23 cellular contexts compared by ENCODE assay signal in genomic region chr10:95553674-95554073, GRCh38. TPM values are rescaled to one million over a fixed set of nuclear protein-coding genes. Genes with fewer than 3 reads are reported as not detected.
DNase-seq lines count a peak whose midpoint lies in the region; ATAC-seq, FAIRE-seq and TF ChIP-seq lines count a peak whose summit lies in the region.
"Had no signal": no experiment of that assay in that cellular context is flagged by ENCODE, and none has a peak within 500 bp of the region (broad histone marks: within the 10 kb centered on the region; RNA-seq: fewer than 3 reads in every experiment).

No MANE protein-coding gene starts in this region.

- H3K9me3 ChIP-seq in Caco-2 (peaks cover 9% of the 10 kb centered on the region), K562 (replicated peaks; ENCODE audit: control insufficient read depth, insufficient read depth, low read depth, low read length) (no peaks in the 10 kb centered on the region), stomach smooth muscle (ENCODE audit: control insufficient read depth in 2 of 2, low read length in 2 of 2) (peaks cover 0 to 2% of the 10 kb centered on the region in 2 donors)
- H3K9me3 ChIP-seq: BLaER1 had no signal

- TF ChIP-seq CTCF in Caco-2 (IDR thresholded peaks at IDR 0.05; ENCODE audit: insufficient read depth in 1 of 2, low read depth in 1 of 2, low read length in 1 of 2, severe bottlenecking in 1 of 2, unreplicated experiment in 1 of 2): no peak
- no peak for TF ChIP-seq CTCF in K562 (IDR thresholded peaks at IDR 0.05 in 2 of 3, conservative IDR thresholded peaks at IDR 0.05 in 1 of 3; ENCODE audit: insufficient read depth in 2 of 3, low read depth in 1 of 3, low read length in 3 of 3)
- TF ChIP-seq CTCF in D721Med (IDR thresholded peaks at IDR 0.05; ENCODE audit: insufficient read depth, missing control alignments): no peak

- no peak overlapping the region for H3K4me3 Mint-ChIP-seq in Caco-2 (ENCODE audit: unreplicated experiment)
- H3K4me3 Mint-ChIP-seq: B cell; CD4-positive, CD25-positive, alpha-beta regulatory T cell; CD8-positive, alpha-beta T cell; GM23338; H9 had no signal

- POLR2A ChIA-PET in Caco-2 (lab: Charles Lee): no interaction called here
- POLR2A ChIA-PET in K562 (lab: Yijun Ruan, JAX): interaction anchor here (2.2 kb wide), 1 partner anchor 11 kb away, joined by 7 read pairs; no protein-coding TSS in a partner anchor

- H3K4me1 ChIP-seq in Caco-2 (peaks cover 27% of the 10 kb centered on the region), K562 (replicated peaks in 1 of 2; ENCODE audit: control insufficient read depth in 2 of 2, insufficient read depth in 2 of 2, low read length in 2 of 2) (peaks cover 0 to 10% of the 10 kb centered on the region in 2 experiments; a peak in 3 of 5 replicates), rectal smooth muscle tissue (ENCODE audit: control insufficient read depth, insufficient read depth, low read length) (peaks cover 41% of the 10 kb centered on the region), stomach smooth muscle (ENCODE audit: control insufficient read depth, insufficient read depth, low read length) (peaks cover 45% of the 10 kb centered on the region)

- H3K4me2 ChIP-seq in K562 (ENCODE audit: insufficient read depth, low read length): no peak overlapping the region
- H3K4me2 ChIP-seq: BLaER1, GM23338 had no signal

- H4K20me1 ChIP-seq in K562 (replicated peaks; ENCODE audit: control insufficient read depth, insufficient read depth, low read length): no peaks in the 10 kb centered on the region

- in situ Hi-C loops in K562 (cut with MboI): no loop called here

- BruUV-seq in Caco-2 (replicated peaks; lab: Mats Ljungman, UMichigan) (no TSS peak), K562 (replicated peaks; lab: Mats Ljungman, UMichigan) (no TSS peak)

- H3K4me3 ChIP-seq in Caco-2 (ENCODE audit: low read depth, low read length) (no peak overlapping the region), K562 (no peak overlapping the region), rectal smooth muscle tissue (ENCODE audit: low read length) (no peak overlapping the region), stomach smooth muscle (ENCODE audit: low read length in 2 of 2) (no peak overlapping the region)
- H3K4me3 ChIP-seq: BLaER1, GM23338 had no signal

- intact Hi-C loops in Caco-2 (cut with micrococcal nuclease; ENCODE audit: unreplicated experiment): no loop called here
- intact Hi-C loops in K562 (cut with micrococcal nuclease): no loop called here

- H3K9me1 ChIP-seq in K562 (ENCODE audit: control insufficient read depth, insufficient read depth, low read length): no peaks in the 10 kb centered on the region

- FAIRE-seq in K562 (lab: Jason Lieb, UNC): no peak
- FAIRE-seq in D721Med (lab: Jason Lieb, UNC): no peak
- FAIRE-seq: A204.1, GM12891, GM18507 had no signal

- 21% methylated on average over 4 of the region's 4 CpGs for WGBS in K562 (ENCODE audit: insufficient coverage, low coverage, missing lambda C conversion rate)

- DNase-seq in Caco-2: no peak
- DNase-seq in K562 (ENCODE audit: extremely low read depth in 1 of 4, low spot score in 3 of 4): no peak
- no peak for DNase-seq in NCI-H1930 (lab: John Stamatoyannopoulos, UW)
- DNase-seq in D721Med (ENCODE audit: insufficient read length, low spot score): no peak
- no peak for DNase-seq in activated T-cell treated with anti-CD3 and anti-CD28 coated beads for 4 hours
- DNase-seq: CD4-positive, CD25-positive, alpha-beta regulatory T cell; CD8-positive, alpha-beta T cell; DMS79 treated with DMSO at 0.1 percent for 48 hours; GF-D8; H9 had no signal

- TF ChIP-seq EP300 in K562 (IDR thresholded peaks at IDR 0.05; ENCODE audit: low read length): no peak

- H3K27me3 ChIP-seq in Caco-2 (replicated peaks; ENCODE audit: control insufficient read depth, insufficient read depth, low read length) (no peaks in the 10 kb centered on the region), K562 (ENCODE audit: control insufficient read depth in 2 of 2, insufficient read depth in 2 of 2, low read length in 2 of 2) (no peaks in the 10 kb centered on the region), rectal smooth muscle tissue (ENCODE audit: control insufficient read depth, insufficient read depth, low read length) (no peaks in the 10 kb centered on the region), stomach smooth muscle (ENCODE audit: control insufficient read depth in 1 of 2, insufficient read depth in 2 of 2, low read length in 2 of 2) (no peaks in the 10 kb centered on the region)

- H3K79me2 ChIP-seq in K562 (ENCODE audit: control insufficient read depth, insufficient read depth, low read length): no peaks in the 10 kb centered on the region

- H3K27ac ChIP-seq in K562 (ENCODE audit: extremely low read depth, low read depth, low read length) (no peak overlapping the region), rectal smooth muscle tissue (ENCODE audit: low read depth, low read length) (peak overlapping the region; percentile 72), stomach smooth muscle (ENCODE audit: low read length) (peak overlapping the region; percentile 84)
- H3K27ac ChIP-seq: 22Rv1, BLaER1, C4-2B had no signal

- peaks cover 15% of the 10 kb centered on the region for H3K36me3 Mint-ChIP-seq in Caco-2 (ENCODE audit: insufficient read depth, unreplicated experiment)
- H3K36me3 Mint-ChIP-seq: CD4-positive, CD25-positive, alpha-beta regulatory T cell; CD8-positive, alpha-beta T cell had no signal

- TF ChIP-seq POLR2A in K562 (conservative IDR thresholded peaks at IDR 0.05): no peak

- H3K27ac Mint-ChIP-seq in Caco-2 (ENCODE audit: unreplicated experiment): peak overlapping the region; percentile 46
- H3K27ac Mint-ChIP-seq: B cell; CD4-positive, CD25-positive, alpha-beta regulatory T cell; CD8-positive, alpha-beta T cell; GM23338; H9 had no signal

- peaks cover 52% of the 10 kb centered on the region for H3K4me1 Mint-ChIP-seq in Caco-2 (ENCODE audit: low read depth, unreplicated experiment)
- H3K4me1 Mint-ChIP-seq: B cell had no signal

- no peak overlapping the region for H3K9ac ChIP-seq in K562 (ENCODE audit: insufficient read depth in 1 of 2, low read depth in 2 of 2, low read length in 2 of 2)
- no peak overlapping the region for H3K9ac ChIP-seq in rectal smooth muscle tissue (ENCODE audit: low read length)
- no peak overlapping the region for H3K9ac ChIP-seq in stomach smooth muscle (ENCODE audit: low read length in 2 of 2)
- H3K9ac ChIP-seq: BLaER1 had no signal

- TF ChIP-seq RAD21 in K562 (CRISPR knock-in tag; conservative IDR thresholded peaks at IDR 0.05 in 1 of 2, IDR thresholded peaks at IDR 0.05 in 1 of 2): no peak

- H3K36me3 ChIP-seq in Caco-2 (ENCODE audit: control insufficient read depth, insufficient read depth, low read length) (no peaks in the 10 kb centered on the region), K562 (ENCODE audit: control insufficient read depth, insufficient read depth, low read length) (no peaks in the 10 kb centered on the region), rectal smooth muscle tissue (ENCODE audit: control insufficient read depth, insufficient read depth, low read length) (no peaks in the 10 kb centered on the region), stomach smooth muscle (ENCODE audit: control insufficient read depth in 2 of 2, insufficient read depth in 2 of 2, low read length in 2 of 2) (peaks cover 0 to 6% of the 10 kb centered on the region in 2 donors)
- H3K36me3 ChIP-seq: BLaER1 had no signal

- H3K27me3 Mint-ChIP-seq in Caco-2 (ENCODE audit: insufficient read depth, unreplicated experiment): no peaks in the 10 kb centered on the region

- peaks cover 10% of the 10 kb centered on the region for H3K9me3 Mint-ChIP-seq in Caco-2 (ENCODE audit: unreplicated experiment)

- CTCF ChIA-PET in Caco-2 (lab: Charles Lee) (no interaction called here), K562 (lab: Yijun Ruan, JAX; ENCODE audit: low intra/inter-chr PET ratio) (no interaction called here)

- ATAC-seq in K562: peak; percentile 32; the same call in 1 of the 3 replicates
- no peak for ATAC-seq in HG02571 (IDR thresholded peaks at IDR 0.05; ENCODE audit: unreplicated experiment)
- ATAC-seq: CD8-positive, alpha-beta T cell; GM23338; HCT116 had no signal

- H2AFZ ChIP-seq in K562 (ENCODE audit: low read depth, low read length): no peak overlapping the region
- H2AFZ ChIP-seq: GM23338 had no signal

TF ChIP-seq in K562, 482 proteins besides CTCF, POLR2A, EP300 and RAD21:
- no peak for TF ChIP-seq MIER1 (IDR thresholded peaks at IDR 0.05; ENCODE audit: low read depth)
- no peak for TF ChIP-seq ZNF586 (CRISPR knock-in tag; conservative IDR thresholded peaks at IDR 0.05)
- TF ChIP-seq NCOR1 (IDR thresholded peaks at IDR 0.05): peak; percentile 18; the same call in 1 of the 2 replicates
- TF ChIP-seq ARID1B (IDR thresholded peaks at IDR 0.05): peak; percentile 32; the same call in 1 of the 2 replicates
- peak; percentile 77 for TF ChIP-seq CBFA2T3 (IDR thresholded peaks at IDR 0.05)
- TF ChIP-seq TEAD4 (IDR thresholded peaks at IDR 0.05; ENCODE audit: low read length): peak; percentile 13; the same call in 1 of the 2 replicates
- TF ChIP-seq TEAD4 (CRISPR knock-in tag; IDR thresholded peaks at IDR 0.05; ENCODE audit: borderline replicate concordance): no peak
- TF ChIP-seq CBFA2T2 (conservative IDR thresholded peaks at IDR 0.05): peak; percentile 63
- TF ChIP-seq ZNF121 (CRISPR knock-in tag; conservative IDR thresholded peaks at IDR 0.05): peak; percentile 20; the same call in 1 of the 2 replicates
- TF ChIP-seq TAL1 (IDR thresholded peaks at IDR 0.05): peak; percentile 30; the same call in 1 of the 2 replicates

RNA-seq across cellular contexts. Expression of gene SORBS1, which starts 7.5 kb away (rescaled TPM):
- total RNA-seq in Caco-2 (2022) (39.3 and 44.1 TPM in 2 replicates), K562 (2014; rRNA removed) (4.4 and 4.5 TPM in 2 replicates), K562 (2014; rRNA removed; fragmentation: Illumina TruSeq; extraction: Trizol) (7.1 and 7.2 TPM in 2 replicates), K562 (2015; rRNA removed; fragmentation: Illumina TruSeq; extraction: Trizol) (6.5 and 7.2 TPM in 2 replicates), K562 (2021) (6.2 and 7.1 TPM in 2 replicates)
- 34.5 and 47.6 TPM in 2 replicates for total RNA-seq in K562 (2011; cell fraction: chromatin; rRNA removed; ENCODE audit: low replicate concordance)
- total RNA-seq in K562 (2011; cell fraction: nucleolus; rRNA removed): 16.0 and 16.1 TPM in 2 replicates
- 36.1 and 59.8 TPM in 2 replicates for total RNA-seq in K562 (2011; cell fraction: nucleoplasm; rRNA removed)
- polyA plus RNA-seq in K562 (2011; rRNA removed) (10.9 and 13.3 TPM in 2 replicates), K562 (2014; fragmentation: Illumina TruSeq; extraction: Trizol) (7.7 and 8.4 TPM in 2 replicates), K562 (2014; fragmentation: Nextera tagmentation; extraction: Ambion mirVana) (1 to 10 TPM; 2.0 to 2.8 TPM), K562 (2014; rRNA removed) (5.1 and 6.7 TPM in 2 replicates)
- polyA plus RNA-seq in K562 (2011; cell fraction: cytosol; rRNA removed): 6.2 and 8.7 TPM in 2 replicates
- polyA plus RNA-seq in K562 (2011; cell fraction: nucleus; rRNA removed): 12.8 and 13.8 TPM in 2 replicates
- polyA plus RNA-seq in K562 (2012): 5.5 and 7.0 TPM in 2 replicates
- polyA minus RNA-seq in K562 (2011; rRNA and poly(A)+ RNA removed): 19.0 and 21.4 TPM in 2 replicates
- polyA minus RNA-seq in K562 (2011; cell fraction: cytosol; rRNA and poly(A)+ RNA removed): 8.4 and 8.6 TPM in 2 replicates
- polyA minus RNA-seq in K562 (2011; cell fraction: nucleus; rRNA and poly(A)+ RNA removed): 10.8 and 16.0 TPM in 2 replicates
- total RNA-seq: G401 had no signal
